In the genomic region with DNA sequence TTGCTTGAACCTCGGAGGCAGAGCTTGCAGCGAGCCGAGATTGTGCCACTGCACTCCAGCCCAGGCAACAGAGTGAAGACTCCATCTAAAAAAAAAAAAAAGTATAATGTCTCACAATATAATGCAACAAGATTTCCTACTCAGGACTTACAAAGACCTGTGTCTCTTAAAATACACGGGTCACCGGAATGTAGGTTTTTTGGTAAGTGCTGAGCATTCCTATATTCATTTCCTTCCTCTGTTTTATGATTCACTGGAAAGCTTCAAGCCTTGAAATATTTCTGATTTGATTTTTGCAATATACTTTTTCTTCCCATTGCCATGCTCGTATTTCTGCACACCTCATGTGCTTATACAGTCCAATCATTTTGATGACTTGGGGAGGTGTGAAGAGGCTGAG, we compare ENCODE assay signal across 16 cellular contexts.
A peak's percentile ranks its signal among the peaks of the same experiment; 100 is the strongest.
DNase-seq lines count a peak whose midpoint lies in the region; ATAC-seq, FAIRE-seq and TF ChIP-seq lines count a peak whose summit lies in the region.
"Had no signal": no experiment of that assay in that cellular context is flagged by ENCODE, and none has a peak within 500 bp of the region (broad histone marks: within the 10 kb centered on the region; RNA-seq: fewer than 3 reads in every experiment).

No MANE protein-coding gene starts in this region.

- 79% methylated on average over 3 of the region's 6 CpGs for WGBS in right lobe of liver (ENCODE audit: insufficient coverage, low coverage, low lambda C conversion rate, missing lambda C conversion rate)

- TF ChIP-seq CTCF in VCaP (conservative IDR thresholded peaks at IDR 0.05) (no peak), right lobe of liver (IDR thresholded peaks at IDR 0.05) (no peak)

- intact Hi-C loops in right lobe of liver (cut with DNase I): no loop called here

- DNase-seq in EH (ENCODE audit: low read depth): peak; percentile 47
- no peak for DNase-seq in H54 (ENCODE audit: insufficient read length, low spot score)
- no peak for DNase-seq in right lobe of liver
- DNase-seq in iPS-NIHi7 (ENCODE audit: extremely low spot score): no peak
- DNase-seq in activated naive CD4-positive, alpha-beta T cell treated with anti-CD3 and anti-CD28 coated beads, Interleukin-2, amount 50 U/mL, for 16 hours: no peak
- DNase-seq in ureter (ENCODE audit: low spot score): no peak
- DNase-seq: CD4-positive, CD25-positive, alpha-beta regulatory T cell; DMS79; GF-D8; KG1 had no signal

- H3K36me3 ChIP-seq in right lobe of liver: no peaks in the 10 kb centered on the region
- H3K36me3 ChIP-seq: HAP-1 had no signal

- peaks cover 0 to 11% (median 5%) of the 10 kb centered on the region in 4 donors for H3K4me1 ChIP-seq in right lobe of liver

- peak; percentile 48 for FAIRE-seq in H54 (lab: Jason Lieb, UNC)

- ATAC-seq in right lobe of liver (no peak), HG02759 (IDR thresholded peaks at IDR 0.05; ENCODE audit: unreplicated experiment) (no peak)
- ATAC-seq: GM23338 had no signal

- no peaks in the 10 kb centered on the region for H3K27me3 ChIP-seq in right lobe of liver
- H3K27me3 ChIP-seq: BLaER1 treated with 17β-estradiol and CSF1 and Interleukin-3, amounts not matched to agents 10 nM and 100 nM had no signal

- peak overlapping the region in 2 of 3 donors; percentile 38 to 41 for H3K4me3 ChIP-seq in right lobe of liver
- H3K4me3 ChIP-seq: BLaER1 treated with 17β-estradiol and CSF1 and Interleukin-3, amounts not matched to agents 10 nM and 100 nM; GM23338; HAP-1 had no signal

- H3K9me3 ChIP-seq in right lobe of liver: no peaks in the 10 kb centered on the region
- H3K9me3 ChIP-seq: BLaER1 treated with 17β-estradiol and CSF1 and Interleukin-3, amounts not matched to agents 10 nM and 100 nM; HAP-1 had no signal

- peak overlapping the region; percentile 17; the same call in 1 of the 2 replicates for H3K27ac ChIP-seq in VCaP
- peak overlapping the region in 2 of 3 donors; percentile 71 to 84 for H3K27ac ChIP-seq in right lobe of liver
- H3K27ac ChIP-seq: BLaER1 treated with 17β-estradiol and CSF1 and Interleukin-3, amounts not matched to agents 10 nM and 100 nM; HL-60 had no signal

- TF ChIP-seq POLR2A in H54 (IDR thresholded peaks at IDR 0.05; ENCODE audit: low read depth, low read length) (no peak), right lobe of liver (IDR thresholded peaks at IDR 0.05) (no peak)
